In the genomic region with DNA sequence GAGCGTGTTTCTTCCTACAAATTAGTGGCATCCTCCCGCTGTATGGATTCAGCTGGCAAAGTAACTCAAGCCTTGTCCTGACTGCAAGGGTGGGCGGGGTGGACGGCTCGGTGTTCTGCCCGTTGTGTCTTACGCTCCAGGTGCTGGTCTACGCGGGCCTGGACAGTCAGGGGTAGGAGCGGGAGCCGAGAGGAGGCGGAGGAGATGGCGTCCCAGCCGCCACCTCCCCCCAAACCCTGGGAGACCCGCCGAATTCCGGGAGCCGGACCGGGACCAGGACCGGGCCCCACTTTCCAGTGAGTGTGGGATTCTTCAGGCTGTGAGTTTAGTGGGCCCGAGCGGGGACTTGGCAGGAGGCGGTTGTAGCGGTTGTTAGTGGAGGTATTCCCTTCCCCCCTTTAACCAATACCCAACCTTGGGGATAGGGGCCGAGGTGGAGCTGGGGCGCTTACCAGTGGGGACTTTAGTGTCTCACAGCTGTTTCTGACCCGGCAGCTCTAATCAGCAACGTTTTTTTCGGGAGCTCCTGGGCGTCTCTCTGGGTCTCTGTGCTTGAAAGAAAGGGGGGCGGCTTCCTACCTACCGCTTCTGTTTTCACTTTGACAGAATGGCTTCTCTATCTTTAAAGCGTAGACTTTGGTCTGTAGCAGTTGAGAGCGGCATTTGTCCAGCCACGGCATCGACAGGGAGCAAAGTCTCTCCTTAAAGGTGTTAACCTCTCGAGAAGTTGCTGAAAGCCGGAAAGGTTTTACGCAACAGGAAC, we compare ENCODE assay signal across 8 cellular contexts. TPM values are rescaled to one million over a fixed set of nuclear protein-coding genes. Genes with fewer than 3 reads are reported as not detected.
DNase-seq lines count a peak whose midpoint lies in the region; ATAC-seq and TF ChIP-seq lines count a peak whose summit lies in the region.

TSS of gene PEX13 (plus strand) at position 165 of the 763 bp plus-strand sequence. CDS start at position 205, 40 bp downstream.
TSS of gene PUS10 (minus strand) at position 700 of the 763 bp plus-strand sequence. CDS start 6,365 bp downstream, outside the sequence.

- H3K4me3 ChIP-seq in endodermal cell (ENCODE audit: low read length) = peak within 1 kb of the TSS; percentile 95

- DNase-seq in CD14-positive monocyte (ENCODE audit: low spot score) = peak; percentile 64
- peak; percentile 59 for DNase-seq in NCI-H774 (lab: John Stamatoyannopoulos, UW)
- DNase-seq in activated CD8-positive, alpha-beta memory T cell treated with anti-CD3 and anti-CD28 coated beads for 24 hours = peak; percentile 90
- peak; percentile 94 for DNase-seq in endodermal cell
- DNase-seq in midbrain (lab: John Stamatoyannopoulos, UW) = peak; percentile 94
- peak; percentile 37 to 49 for DNase-seq in stimulated activated CD8-positive, alpha-beta memory T cell treated with anti-CD3 and anti-CD28 coated beads, Interleukin-15, amount 100 ng/mL, for 4 hours (ENCODE audit: low read depth in 2 of 2)

- H3K27ac Mint-ChIP-seq in CD14-positive monocyte (peak within 1 kb of the TSS; percentile 88 to 97 (median 93)), endodermal cell (peak within 1 kb of the TSS; percentile 98)

- ATAC-seq in HG03342 (IDR thresholded peaks at IDR 0.05; ENCODE audit: unreplicated experiment) = peak; percentile 73

- H3K4me1 Mint-ChIP-seq in CD14-positive monocyte = peaks cover 50% of the 10 kb centered on the region
- H3K4me1 Mint-ChIP-seq in endodermal cell = peaks cover 3% of the 10 kb centered on the region

- H3K4me3 Mint-ChIP-seq in CD14-positive monocyte = peak within 1 kb of the TSS; percentile 99
- H3K4me3 Mint-ChIP-seq in endodermal cell = peak within 1 kb of the TSS; percentile 88

- TF ChIP-seq CTCF in CD14-positive monocyte (IDR thresholded peaks at IDR 0.05) (no peak), endodermal cell (conservative IDR thresholded peaks at IDR 0.05) (no peak)

- no peaks in the 10 kb centered on the region for H3K27me3 Mint-ChIP-seq in CD14-positive monocyte (ENCODE audit: low read depth in 3 of 3)
- no peaks in the 10 kb centered on the region for H3K27me3 Mint-ChIP-seq in endodermal cell (ENCODE audit: insufficient read depth)

- H3K9ac ChIP-seq in endodermal cell (ENCODE audit: extremely low read depth, low read length, poor library complexity, severe bottlenecking) = peak within 1 kb of the TSS; percentile 82

- H3K36me3 Mint-ChIP-seq in CD14-positive monocyte (peaks cover 15 to 20% of the 10 kb centered on the region in 2 donors), endodermal cell (ENCODE audit: low read depth) (peaks cover 24% of the 10 kb centered on the region)

- peaks cover 13% of the 10 kb centered on the region for H3K36me3 ChIP-seq in endodermal cell (ENCODE audit: control insufficient read depth, insufficient read depth, low read length)

- intact Hi-C loops in CD14-positive monocyte (cut with micrococcal nuclease) = loop anchor here in 1 of 2 donors (5.0 kb wide), 1 partner anchor 50 kb away; the partner anchor contains the start of gene SANBR

- H3K9me3 Mint-ChIP-seq in CD14-positive monocyte (peaks cover 0 to 4% (median 3%) of the 10 kb centered on the region in 7 donors), endodermal cell (peaks cover 12% of the 10 kb centered on the region)

- H3K4me1 ChIP-seq in endodermal cell (ENCODE audit: control insufficient read depth, insufficient read depth, low read length) = no peaks in the 10 kb centered on the region

- H3K27ac ChIP-seq in endodermal cell (ENCODE audit: low read depth, low read length) = peak within 1 kb of the TSS; percentile 33

- peak; percentile 72 for TF ChIP-seq POLR2A in GM19099 (IDR thresholded peaks at IDR 0.05; ENCODE audit: extremely low read depth, insufficient read length, low read depth)

- H3K9me3 ChIP-seq in endodermal cell (ENCODE audit: control insufficient read depth, low read length) = peaks cover 9% of the 10 kb centered on the region

- 0% methylated on average over 17 to 35 of the region's 39 CpGs for WGBS in endodermal cell (ENCODE audit: insufficient coverage in 1 of 2, insufficient read length in 1 of 2), 2 experiments

- H3K27me3 ChIP-seq in endodermal cell (ENCODE audit: control insufficient read depth, insufficient read depth, low read length, poor library complexity, severe bottlenecking) = no peaks in the 10 kb centered on the region

RNA-seq across cellular contexts. Expression of gene PEX13, which starts in this region (rescaled TPM):
- 1 to 10 TPM; 4.8 to 5.7 TPM for polyA plus RNA-seq in CD14-positive monocyte
- total RNA-seq in endodermal cell = 10 to 100 TPM; 24.3 to 25.9 TPM
- 24.9 TPM for polyA plus RNA-seq in endodermal cell (2013, experiment 1 of 2)
- 23.9 TPM for polyA plus RNA-seq in endodermal cell (2013, experiment 2 of 2)

RNA-seq across cellular contexts. Expression of gene PUS10, which starts in this region (rescaled TPM):
- 1 to 10 TPM; 2.8 to 3.0 TPM for polyA plus RNA-seq in CD14-positive monocyte
- total RNA-seq in endodermal cell = 1 to 10 TPM; 3.9 to 6.1 TPM
- 6.9 TPM for polyA plus RNA-seq in endodermal cell (2013, experiment 1 of 2)
- 7.5 TPM for polyA plus RNA-seq in endodermal cell (2013, experiment 2 of 2)

Comparison
In these comparisons a context has a peak if more than half of its experiments do, and no peak if none do; other contexts are left out.
1. Peak in every context shown above with its lines: DNase-seq, ATAC-seq, H3K4me3 ChIP-seq and H3K27ac ChIP-seq.
2. DNase-seq: peak in every context shown above with its lines; median percentile 94 in endodermal cell; 94 in midbrain; 90 in activated CD8-positive, alpha-beta memory T cell treated with anti-CD3 and anti-CD28 coated beads for 24 hours; 64 in CD14-positive monocyte; 59 in NCI-H774; 43 in stimulated activated CD8-positive, alpha-beta memory T cell treated with anti-CD3 and anti-CD28 coated beads, Interleukin-15, amount 100 ng/mL, for 4 hours.